In the genomic region with DNA sequence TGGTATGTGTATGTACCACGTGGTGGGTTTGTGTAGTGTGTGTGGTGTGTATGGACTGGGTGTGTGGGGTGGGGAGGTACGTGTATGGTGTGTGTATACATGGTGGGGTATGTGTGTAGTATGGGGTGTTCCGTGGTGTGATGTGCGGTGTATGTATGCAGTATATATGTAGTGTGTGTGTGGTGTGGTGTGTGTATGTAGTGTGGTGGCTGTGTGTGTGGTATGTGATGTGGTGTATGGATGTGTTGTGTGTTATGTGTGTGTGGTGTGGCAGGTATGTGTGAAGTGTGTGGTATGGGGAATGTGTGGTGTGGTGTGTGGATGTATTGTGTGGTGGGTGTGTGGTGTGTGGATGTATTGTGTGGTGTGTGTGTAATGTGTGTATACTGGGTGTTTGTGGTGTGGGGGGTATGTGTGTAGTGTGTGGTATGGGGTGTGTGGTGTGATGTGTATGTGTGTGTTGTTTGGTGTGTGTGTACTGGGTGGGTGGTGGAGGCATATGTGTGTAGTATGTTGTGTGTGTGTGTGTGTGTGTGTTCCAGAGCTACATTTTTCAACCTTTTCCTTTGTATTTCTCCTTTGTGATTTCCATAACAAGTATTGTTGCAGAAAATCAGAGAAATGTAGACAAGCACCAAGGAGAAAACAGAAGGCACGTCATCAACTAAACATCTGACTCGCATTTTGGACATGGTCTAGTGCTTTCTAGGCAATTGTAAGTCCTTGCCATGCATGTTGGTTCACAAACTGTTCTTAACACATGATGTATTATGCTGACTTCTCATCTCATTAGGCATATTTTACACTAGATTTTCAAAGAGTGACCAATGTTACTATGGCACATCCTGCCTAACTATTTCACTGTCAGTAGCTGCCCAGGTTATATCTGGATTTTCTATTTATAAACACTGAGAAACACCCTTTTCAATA, we compare ENCODE assay signal across 8 cellular contexts. TPM values are rescaled to one million over a fixed set of nuclear protein-coding genes. Genes with fewer than 3 reads are reported as not detected.
DNase-seq lines count a peak whose midpoint lies in the region; ATAC-seq and TF ChIP-seq lines count a peak whose summit lies in the region.

No MANE protein-coding gene starts in this region.

- H3K4me3 Mint-ChIP-seq in activated T-cell treated with anti-CD3 and anti-CD28 coated beads, Interleukin-2, amount 50 U/mL, for 72 hours = peak overlapping the region; percentile 73 to 84
- H3K4me3 Mint-ChIP-seq in naive thymus-derived CD8-positive, alpha-beta T cell = peak overlapping the region; percentile 73 to 99 (median 95)

- intact Hi-C loops in left lung (cut with DNase I) = no loop called here

- peaks cover 0 to 16% of the 10 kb centered on the region in 2 donors for H3K4me1 ChIP-seq in left lung

- ATAC-seq in GM18498 (IDR thresholded peaks at IDR 0.05; ENCODE audit: unreplicated experiment) (peak; percentile 55), HG02678 (IDR thresholded peaks at IDR 0.05; ENCODE audit: unreplicated experiment) (peak; percentile 35), GM21423 (IDR thresholded peaks at IDR 0.05; ENCODE audit: unreplicated experiment) (no peak), left lung (no peak)
- ATAC-seq in activated T-cell treated with anti-CD3 and anti-CD28 coated beads, Interleukin-2, amount 50 U/mL, for 72 hours (replicated peaks in 1 of 2) = peak; percentile 4 to 8
- ATAC-seq in naive thymus-derived CD8-positive, alpha-beta T cell = no peak

- TF ChIP-seq CTCF in left lung (IDR thresholded peaks at IDR 0.05) = no peak

- H3K36me3 ChIP-seq in left lung = peaks cover 0 to 3% of the 10 kb centered on the region in 2 donors

- peak overlapping the region; percentile 62 for H3K27ac Mint-ChIP-seq in activated T-cell treated with anti-CD3 and anti-CD28 coated beads, Interleukin-2, amount 50 U/mL, for 72 hours
- H3K27ac Mint-ChIP-seq in naive thymus-derived CD8-positive, alpha-beta T cell = peak overlapping the region; percentile 88 to 99 (median 94)

- H3K27me3 Mint-ChIP-seq in activated T-cell treated with anti-CD3 and anti-CD28 coated beads, Interleukin-2, amount 50 U/mL, for 72 hours (ENCODE audit: low read depth) = no peaks in the 10 kb centered on the region
- H3K27me3 Mint-ChIP-seq in naive thymus-derived CD8-positive, alpha-beta T cell = no peaks in the 10 kb centered on the region

- H3K4me1 Mint-ChIP-seq in activated T-cell treated with anti-CD3 and anti-CD28 coated beads, Interleukin-2, amount 50 U/mL, for 72 hours (ENCODE audit: low read depth) = peaks cover 93% of the 10 kb centered on the region
- H3K4me1 Mint-ChIP-seq in naive thymus-derived CD8-positive, alpha-beta T cell = peaks cover 59 to 93% (median 91%) of the 10 kb centered on the region in 4 donors

- peaks cover 9 to 11% of the 10 kb centered on the region in 2 donors for H3K36me3 Mint-ChIP-seq in activated T-cell treated with anti-CD3 and anti-CD28 coated beads, Interleukin-2, amount 50 U/mL, for 72 hours (ENCODE audit: insufficient read depth in 2 of 2)
- H3K36me3 Mint-ChIP-seq in naive thymus-derived CD8-positive, alpha-beta T cell = peaks cover 12 to 45% (median 18%) of the 10 kb centered on the region in 3 donors

- no peaks in the 10 kb centered on the region for H3K9me3 Mint-ChIP-seq in activated T-cell treated with anti-CD3 and anti-CD28 coated beads, Interleukin-2, amount 50 U/mL, for 72 hours
- H3K9me3 Mint-ChIP-seq in naive thymus-derived CD8-positive, alpha-beta T cell = peaks cover 0 to 5% (median 0%) of the 10 kb centered on the region in 9 donors

- POLR2A ChIA-PET in naive thymus-derived CD8-positive, alpha-beta T cell (lab: Charles Lee) = interaction anchor here (0.6 to 5.2 kb wide), 15 partner anchors 8 to 76 kb away, joined by 3 to 62 read pairs (median 5); no protein-coding TSS in a partner anchor

- no peak overlapping the region for H3K4me3 ChIP-seq in left lung

- no peaks in the 10 kb centered on the region for H3K27me3 ChIP-seq in left lung

- H3K27ac ChIP-seq in left lung = no peak overlapping the region

- H3K9me3 ChIP-seq in left lung = no peaks in the 10 kb centered on the region

- DNase-seq in activated T-cell treated with anti-CD3 and anti-CD28 coated beads, Interleukin-2, amount 50 U/mL, for 72 hours = no peak
- peak in 1 of 10 donors; percentile 24 for DNase-seq in naive thymus-derived CD8-positive, alpha-beta T cell
- no peak for DNase-seq in NCI-H1417 (lab: John Stamatoyannopoulos, UW)
- DNase-seq in NCI-H2081 treated with DMSO at 0.1 percent for 48 hours (lab: John Stamatoyannopoulos, UW) = no peak
- no peak for DNase-seq in left lung

RNA-seq across cellular contexts. Expression of a gene that starts 13.2 kb away (rescaled TPM):
- total RNA-seq in activated T-cell treated with anti-CD3 and anti-CD28 coated beads, Interleukin-2, amount 50 U/mL, for 72 hours = 100 to 1,000 TPM; 182 to 198 TPM
- total RNA-seq in naive thymus-derived CD8-positive, alpha-beta T cell = 100 to 1,000 TPM; 565 to 573 TPM
- polyA plus RNA-seq in naive thymus-derived CD8-positive, alpha-beta T cell = 100 to 1,000 TPM; 154 to 359 (median 176) TPM
- total RNA-seq in left lung = 10 to 100 TPM; 30.2 to 71.9 TPM

Comparison
In these comparisons a context has a peak if more than half of its experiments do, and no peak if none do; other contexts are left out.
1. ATAC-seq: peak in GM18498 (single experiment), HG02678 (single experiment) and activated T-cell treated with anti-CD3 and anti-CD28 coated beads, Interleukin-2, amount 50 U/mL, for 72 hours (2 of 2); none in naive thymus-derived CD8-positive, alpha-beta T cell (0 of 2), GM21423 (single experiment) and left lung (single experiment).